ENCODE assay signal across 1 cellular context in the genomic region with DNA sequence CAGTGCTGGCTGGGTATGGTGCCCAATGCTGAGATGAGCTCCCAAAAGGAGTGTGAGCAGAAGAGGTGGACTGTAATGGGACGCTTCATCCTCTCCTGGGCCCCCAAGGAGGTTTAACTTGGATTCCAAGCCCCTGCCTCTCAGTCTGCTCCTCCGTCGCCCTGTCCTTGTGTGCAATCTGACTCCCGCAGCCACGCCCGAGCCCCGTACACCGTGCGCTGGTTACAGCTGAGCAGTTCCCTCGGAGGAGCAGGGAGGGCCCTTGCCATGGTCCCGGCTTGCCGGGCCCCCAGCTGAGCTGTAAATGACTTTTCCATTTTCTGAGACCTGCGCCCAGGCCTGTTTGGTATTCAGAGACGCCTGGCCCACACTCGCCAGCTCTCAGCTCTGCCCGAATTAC.
TF ChIP-seq lines count a peak whose summit lies in the region.

No MANE protein-coding gene starts in this region.

TF ChIP-seq in K562, 482 proteins besides CTCF, POLR2A, EP300 and RAD21 (continued from another document):
- TF ChIP-seq ZNF449 (CRISPR knock-in tag; IDR thresholded peaks at IDR 0.05) = no peak
- no peak for TF ChIP-seq PPARD (CRISPR knock-in tag; IDR thresholded peaks at IDR 0.05)
- no peak for TF ChIP-seq IFI16 (CRISPR knock-in tag; IDR thresholded peaks at IDR 0.05)
- TF ChIP-seq RUNX1 (IDR thresholded peaks at IDR 0.05; ENCODE audit: low read depth) = no peak
- no peak for TF ChIP-seq PCBP1 (IDR thresholded peaks at IDR 0.05; ENCODE audit: low read depth, low read length, poor library complexity, severe bottlenecking)
- no peak for TF ChIP-seq ZNF197 (CRISPR knock-in tag; IDR thresholded peaks at IDR 0.05; ENCODE audit: low read depth)
- no peak for TF ChIP-seq SP1 (CRISPR knock-in tag; IDR thresholded peaks at IDR 0.05)
- TF ChIP-seq CXXC5 (CRISPR knock-in tag; IDR thresholded peaks at IDR 0.05) = no peak
- no peak for TF ChIP-seq ZNF384 (IDR thresholded peaks at IDR 0.05; ENCODE audit: low read depth, low read length)
- TF ChIP-seq STAT6 (CRISPR knock-in tag; IDR thresholded peaks at IDR 0.05) = no peak
- no peak for TF ChIP-seq LARP7 (IDR thresholded peaks at IDR 0.05)
